ENCODE assay signal across 8 cellular contexts in the genomic region with DNA sequence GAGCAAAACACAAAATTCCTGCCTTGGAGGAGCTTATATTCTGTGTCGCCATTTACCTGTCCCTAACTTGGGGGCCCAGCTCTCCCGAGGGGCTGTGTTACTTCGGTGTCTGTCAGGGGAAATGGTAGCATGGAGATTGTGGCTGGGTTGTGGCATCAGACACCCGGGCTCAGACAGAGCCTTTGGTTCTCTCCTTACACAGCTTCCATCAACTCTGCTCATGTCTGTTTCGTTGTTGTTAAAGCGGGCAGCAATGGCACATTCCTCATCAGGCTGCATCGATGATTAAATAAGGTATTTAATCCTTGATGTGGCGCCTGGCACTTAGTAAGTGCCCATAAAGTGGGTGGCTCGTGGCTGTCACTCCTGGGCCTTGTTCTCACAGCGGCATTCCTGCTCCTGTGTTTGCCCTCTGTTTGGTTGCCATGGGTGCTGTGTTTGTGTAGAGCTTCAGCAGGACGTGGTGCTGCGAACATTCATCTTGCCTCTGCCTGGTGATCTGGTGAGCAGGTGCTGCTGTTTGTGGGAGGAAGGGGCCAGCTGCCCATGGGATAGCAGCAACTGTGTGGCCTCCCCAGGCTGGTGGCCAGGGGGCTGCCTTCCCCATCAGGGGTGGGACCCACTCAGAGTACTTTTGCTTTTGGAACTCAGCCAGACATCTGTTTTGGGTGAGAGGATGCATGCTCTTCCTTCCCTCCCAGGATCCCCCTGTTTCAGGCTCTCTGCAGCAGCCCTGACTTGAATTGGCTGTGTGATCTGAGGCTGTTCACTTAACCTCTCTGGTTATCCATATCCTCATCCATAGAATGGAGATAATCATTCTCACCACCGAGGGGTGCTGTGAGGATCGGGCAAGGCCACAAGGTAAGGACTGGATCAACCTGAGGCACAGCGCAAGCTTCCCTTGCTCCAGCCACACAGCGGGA.
A peak's percentile ranks its signal among the peaks of the same experiment; 100 is the strongest.
DNase-seq lines count a peak whose midpoint lies in the region; ATAC-seq, FAIRE-seq and TF ChIP-seq lines count a peak whose summit lies in the region.

No MANE protein-coding gene starts in this region.

- H3K4me3 ChIP-seq in HCT116 (replicated peaks in 1 of 2; ENCODE audit: low read depth in 1 of 2, low read length in 2 of 2), result no peak overlapping the region

- H3K27me3 ChIP-seq in HCT116 (ENCODE audit: insufficient read depth, low read length), result no peaks in the 10 kb centered on the region

- H3K9ac ChIP-seq in HCT116 (ENCODE audit: low read length), result no peak overlapping the region

- intact Hi-C loops in HCT116 (cut with micrococcal nuclease), result no loop called here

- no peak for FAIRE-seq in GM19239 (lab: Jason Lieb, UNC)

- no peaks in the 10 kb centered on the region for H3K9me2 ChIP-seq in HCT116 (ENCODE audit: insufficient read depth)

- no peak overlapping the region for H2AFZ ChIP-seq in HCT116 (ENCODE audit: low read depth, low read length, poor library complexity, severe bottlenecking)

- H3K4me1 ChIP-seq in HCT116 (ENCODE audit: control insufficient read depth in 1 of 2, insufficient read depth in 2 of 2, low read length in 2 of 2), result no peaks in the 10 kb centered on the region; a peak in 1 of 4 replicates

- no peak for TF ChIP-seq POLR2A in HCT116 (IDR thresholded peaks at IDR 0.05; ENCODE audit: borderline replicate concordance, extremely low read depth, insufficient read depth, insufficient read length)

- ATAC-seq in HCT116 (peak; percentile 65), GM18873 (IDR thresholded peaks at IDR 0.05; ENCODE audit: low FRiP score, unreplicated experiment) (no peak), HG03457 (IDR thresholded peaks at IDR 0.05; ENCODE audit: unreplicated experiment) (no peak)

- peak in 1 of 3 experiments; percentile 15; a peak in 1 of 6 replicates for TF ChIP-seq CTCF in HCT116 (IDR thresholded peaks at IDR 0.05 in 2 of 3, conservative IDR thresholded peaks at IDR 0.05 in 1 of 3; ENCODE audit: borderline replicate concordance in 1 of 3, insufficient read depth in 1 of 3, low read depth in 2 of 3, low read length in 2 of 3)

- 0 out of 2 replicates have a peak, but pooled peaks have one; percentile 3 for TF ChIP-seq RAD21 in HCT116 (IDR thresholded peaks at IDR 0.05; ENCODE audit: low read depth)

- BruUV-seq in HCT116 (replicated peaks; lab: Mats Ljungman, UMichigan), result no TSS peak

- H3K36me3 ChIP-seq in HCT116 (ENCODE audit: control insufficient read depth in 1 of 2, insufficient read depth in 2 of 2, low read length in 2 of 2), result no peaks in the 10 kb centered on the region

- H3K9me3 ChIP-seq in HCT116 (ENCODE audit: control insufficient read depth in 1 of 2, insufficient read depth in 1 of 2, low read depth in 1 of 2, low read length in 2 of 2), result no peaks in the 10 kb centered on the region

- RAD21 ChIA-PET in HCT116 (lab: Charles Lee; ENCODE audit: low non-redundant PET in 1 of 2, low total read pairs in 2 of 2, uncharacterized antibody in 2 of 2, unreplicated experiment in 2 of 2), result no interaction called here

- H3K4me2 ChIP-seq in HCT116 (ENCODE audit: low read length), result no peak overlapping the region

- H4K20me1 ChIP-seq in HCT116 (ENCODE audit: insufficient read depth), result no peaks in the 10 kb centered on the region

- POLR2A ChIA-PET in HCT116 (lab: Charles Lee), result no interaction called here

- CTCF ChIA-PET in HCT116 (lab: Charles Lee), result no interaction called here

- H3K27ac ChIP-seq in HCT116 (ENCODE audit: low read depth, low read length), result no peak overlapping the region

- H3K79me2 ChIP-seq in HCT116 (ENCODE audit: insufficient read depth, low read length), result no peaks in the 10 kb centered on the region

- DNase-seq in HCT116 (ENCODE audit: low read depth, low spot score) (no peak), NCI-H774 (lab: John Stamatoyannopoulos, UW) (peak; percentile 93), glomerular visceral epithelial cell (ENCODE audit: extremely low spot score) (peak; percentile 54), retina (peak; percentile 30), GM19239 (ENCODE audit: insufficient read length, low spot score) (no peak), hypothalamus (lab: John Stamatoyannopoulos, UW) (no peak)

TF ChIP-seq in HCT116, 20 proteins besides CTCF, POLR2A, EP300 and RAD21:
- TF ChIP-seq EGR1 (IDR thresholded peaks at IDR 0.05; ENCODE audit: low read depth) (no peak), FOSL1 (IDR thresholded peaks at IDR 0.05; ENCODE audit: low read depth) (no peak), ZFX (IDR thresholded peaks at IDR 0.05) (no peak), TCF7L2 (IDR thresholded peaks at IDR 0.05; ENCODE audit: borderline replicate concordance, extremely low read depth, insufficient read depth, insufficient read length) (no peak)
- TF ChIP-seq, protein P1, sequence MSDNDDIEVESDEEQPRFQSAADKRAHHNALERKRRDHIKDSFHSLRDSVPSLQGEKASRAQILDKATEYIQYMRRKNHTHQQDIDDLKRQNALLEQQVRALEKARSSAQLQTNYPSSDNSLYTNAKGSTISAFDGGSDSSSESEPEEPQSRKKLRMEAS (IDR thresholded peaks at IDR 0.05), result no peak

Comparison
In these comparisons a context has a peak if more than half of its experiments do, and no peak if none do; other contexts are left out.
1. DNase-seq: peak in NCI-H774 (single experiment), glomerular visceral epithelial cell (single experiment) and retina (single experiment); none in HCT116 (single experiment), GM19239 (single experiment) and hypothalamus (0 of 51).